In the genomic region with DNA sequence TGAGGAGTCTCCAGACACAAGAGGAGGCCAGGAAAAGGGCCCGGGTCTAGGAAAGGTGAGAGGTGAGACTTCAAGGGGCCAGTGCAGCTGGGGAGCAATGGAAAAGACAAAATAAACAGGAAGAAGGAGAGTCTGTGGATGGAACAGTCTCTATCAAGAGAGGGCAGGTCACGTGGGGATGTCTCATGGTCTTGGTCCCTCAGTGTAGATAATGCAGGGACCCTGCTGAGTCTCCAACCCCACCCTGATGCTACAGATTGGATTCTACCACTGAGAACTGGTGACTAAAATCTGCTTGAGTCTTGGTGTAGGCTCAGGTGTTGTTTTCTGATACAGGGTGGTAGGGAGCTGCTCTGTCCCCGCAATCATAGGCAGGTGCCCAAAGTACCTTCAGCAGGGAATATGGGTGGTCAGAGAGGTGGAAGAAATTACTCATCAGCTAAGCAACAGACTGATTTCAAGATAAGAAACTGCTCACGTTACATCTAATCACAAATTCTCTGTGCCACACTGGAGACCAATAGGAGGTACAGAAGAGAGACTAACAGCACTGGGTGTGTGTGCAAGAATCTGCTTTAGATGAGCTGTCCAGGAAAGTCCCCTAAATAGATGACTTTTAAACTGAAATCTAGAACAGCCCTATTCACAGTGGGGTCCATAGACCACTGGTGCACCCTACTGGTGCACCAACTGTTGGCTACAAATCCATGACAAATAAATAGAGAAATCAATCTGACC, we compare ENCODE assay signal across 8 cellular contexts.
A peak's percentile ranks its signal among the peaks of the same experiment; 100 is the strongest.
DNase-seq lines count a peak whose midpoint lies in the region; ATAC-seq and TF ChIP-seq lines count a peak whose summit lies in the region.

No MANE protein-coding gene starts in this region.

- H3K4me3 Mint-ChIP-seq in stimulated activated naive CD8-positive, alpha-beta T cell treated with anti-CD3 and anti-CD28 coated beads, Interleukin-15, Interleukin-2, amounts not matched to agents 100 ng/mL and 50 ng/mL, for 24 hours, result peak overlapping the region; percentile 12

- H3K36me3 ChIP-seq in heart right ventricle (no peaks in the 10 kb centered on the region), right atrium auricular region (no peaks in the 10 kb centered on the region), brain microvascular endothelial cell (replicated peaks) (no peaks in the 10 kb centered on the region)

- no peaks in the 10 kb centered on the region for H3K4me1 ChIP-seq in heart right ventricle
- no peaks in the 10 kb centered on the region for H3K4me1 ChIP-seq in right atrium auricular region

- ATAC-seq in heart right ventricle, result peak in 6 of 8 donors; percentile 46 to 75 (median 68)
- ATAC-seq in HG03457 (IDR thresholded peaks at IDR 0.05; ENCODE audit: unreplicated experiment), result peak; percentile 92

- DNase-seq in heart right ventricle (no peak), right atrium auricular region (ENCODE audit: low spot score) (no peak), brain microvascular endothelial cell (no peak), SK-N-DZ (ENCODE audit: low spot score) (no peak), DMS153 treated with DMSO at 0.1 percent for 48 hours (lab: John Stamatoyannopoulos, UW; ENCODE audit: unreplicated experiment) (no peak), NCI-H1105 (lab: John Stamatoyannopoulos, UW) (no peak)

- intact Hi-C loops in heart right ventricle (cut with DNase I), result loop anchor here in 7 of 10 donors (2.0 to 10.0 kb wide), 5 partner anchors 107 to 447 kb away; no protein-coding TSS in a partner anchor

- peak overlapping the region; percentile 15 for H3K27ac Mint-ChIP-seq in stimulated activated naive CD8-positive, alpha-beta T cell treated with anti-CD3 and anti-CD28 coated beads, Interleukin-15, Interleukin-2, amounts not matched to agents 100 ng/mL and 50 ng/mL, for 24 hours

- H3K9me3 ChIP-seq in heart right ventricle, result peaks cover 0 to 2% (median 0%) of the 10 kb centered on the region in 11 donors
- H3K9me3 ChIP-seq in right atrium auricular region, result no peaks in the 10 kb centered on the region

- H3K4me1 Mint-ChIP-seq in stimulated activated naive CD8-positive, alpha-beta T cell treated with anti-CD3 and anti-CD28 coated beads, Interleukin-15, Interleukin-2, amounts not matched to agents 100 ng/mL and 50 ng/mL, for 24 hours (ENCODE audit: low read depth), result peaks cover 50% of the 10 kb centered on the region

- H3K27ac ChIP-seq in heart right ventricle (no peak overlapping the region), right atrium auricular region (no peak overlapping the region), brain microvascular endothelial cell (no peak overlapping the region)

- H3K9me3 Mint-ChIP-seq in stimulated activated naive CD8-positive, alpha-beta T cell treated with anti-CD3 and anti-CD28 coated beads, Interleukin-15, Interleukin-2, amounts not matched to agents 100 ng/mL and 50 ng/mL, for 24 hours, result no peaks in the 10 kb centered on the region

- WGBS in heart right ventricle, 2 donors, result 74 to 77% methylated on average over 4 of the region's 4 CpGs

- H3K4me3 ChIP-seq in heart right ventricle, result no peak overlapping the region
- H3K4me3 ChIP-seq in right atrium auricular region, result no peak overlapping the region
- H3K4me3 ChIP-seq in brain microvascular endothelial cell (ENCODE audit: low read depth, low read length), result no peak overlapping the region

- no peaks in the 10 kb centered on the region for H3K36me3 Mint-ChIP-seq in stimulated activated naive CD8-positive, alpha-beta T cell treated with anti-CD3 and anti-CD28 coated beads, Interleukin-15, Interleukin-2, amounts not matched to agents 100 ng/mL and 50 ng/mL, for 24 hours (ENCODE audit: low read depth)

- in situ Hi-C loops in brain microvascular endothelial cell (cut with HindIII; ENCODE audit: low pct_ligation_motif_present, low sequenced_read_pairs), result no loop called here

- TF ChIP-seq CTCF in heart right ventricle (IDR thresholded peaks at IDR 0.05) (peak in 8 of 9 donors; percentile 8 to 65 (median 49)), right atrium auricular region (IDR thresholded peaks at IDR 0.05) (peak in 1 of 2 donors; percentile 44), brain microvascular endothelial cell (IDR thresholded peaks at IDR 0.05; ENCODE audit: low read depth, low read length, missing control alignments) (peak; percentile 58)

- H3K27me3 ChIP-seq in heart right ventricle (no peaks in the 10 kb centered on the region), right atrium auricular region (no peaks in the 10 kb centered on the region), brain microvascular endothelial cell (replicated peaks) (no peaks in the 10 kb centered on the region)

- no peaks in the 10 kb centered on the region for H3K27me3 Mint-ChIP-seq in stimulated activated naive CD8-positive, alpha-beta T cell treated with anti-CD3 and anti-CD28 coated beads, Interleukin-15, Interleukin-2, amounts not matched to agents 100 ng/mL and 50 ng/mL, for 24 hours
